ENCODE assay signal across 1 cellular context in genomic region chr2:212537311-212538155, GRCh38.
A peak's percentile ranks its signal among the peaks of the same experiment; 100 is the strongest.
TF ChIP-seq lines count a peak whose summit lies in the region.

No MANE protein-coding gene starts in this region.

TF ChIP-seq in HepG2, 621 proteins besides CTCF, POLR2A, EP300 and RAD21 (continued from another document):
- TF ChIP-seq GABPA (IDR thresholded peaks at IDR 0.05; ENCODE audit: low read depth, low read length) = no peak
- no peak for TF ChIP-seq GABPA (CRISPR knock-in tag; IDR thresholded peaks at IDR 0.05; ENCODE audit: low read depth)
- TF ChIP-seq BRD4 (CRISPR knock-in tag; IDR thresholded peaks at IDR 0.05) = no peak
- no peak for TF ChIP-seq ZNF672 (CRISPR knock-in tag; IDR thresholded peaks at IDR 0.05)
- TF ChIP-seq ZKSCAN8 (CRISPR knock-in tag; IDR thresholded peaks at IDR 0.05; ENCODE audit: borderline replicate concordance) = no peak
- peak; percentile 17; the same call in 1 of the 2 replicates for TF ChIP-seq KDM5B (CRISPR knock-in tag; IDR thresholded peaks at IDR 0.05; ENCODE audit: borderline replicate concordance)
- TF ChIP-seq ZFY (CRISPR knock-in tag; IDR thresholded peaks at IDR 0.05) = no peak
- TF ChIP-seq ZNF746 (CRISPR knock-in tag; IDR thresholded peaks at IDR 0.05) = no peak
- TF ChIP-seq ZNF777 (CRISPR knock-in tag; IDR thresholded peaks at IDR 0.05) = peak; percentile 78
- no peak for TF ChIP-seq MED1 (CRISPR knock-in tag; IDR thresholded peaks at IDR 0.05)
- no peak for TF ChIP-seq LRRFIP1 (CRISPR knock-in tag; conservative IDR thresholded peaks at IDR 0.05)
- no peak for TF ChIP-seq ATF7-NPFF (CRISPR knock-in tag; IDR thresholded peaks at IDR 0.05; ENCODE audit: low read depth)
- no peak for TF ChIP-seq NFYC (CRISPR knock-in tag; IDR thresholded peaks at IDR 0.05)
- no peak for TF ChIP-seq ZNF816 (CRISPR knock-in tag; IDR thresholded peaks at IDR 0.05; ENCODE audit: borderline replicate concordance)
- TF ChIP-seq MAZ (IDR thresholded peaks at IDR 0.05; ENCODE audit: borderline replicate concordance, low read depth, low read length) = no peak
- TF ChIP-seq MAZ (CRISPR knock-in tag; IDR thresholded peaks at IDR 0.05; ENCODE audit: low read depth) = no peak
- no peak for TF ChIP-seq SOX6 (IDR thresholded peaks at IDR 0.05)
- no peak for TF ChIP-seq SOX6 (CRISPR knock-in tag; IDR thresholded peaks at IDR 0.05)
- TF ChIP-seq ZNF337 (CRISPR knock-in tag; IDR thresholded peaks at IDR 0.05; ENCODE audit: borderline replicate concordance, low read depth) = 0 out of 2 replicates have a peak, but pooled peaks have one; percentile 38
- no peak for TF ChIP-seq NFATC3 (CRISPR knock-in tag; IDR thresholded peaks at IDR 0.05)
- no peak for TF ChIP-seq THYN1 (CRISPR knock-in tag; IDR thresholded peaks at IDR 0.05; ENCODE audit: borderline replicate concordance, low read depth)
- TF ChIP-seq PTBP1 (IDR thresholded peaks at IDR 0.05; ENCODE audit: low read depth, low read length, poor library complexity, severe bottlenecking) = no peak
- TF ChIP-seq ZNF567 (CRISPR knock-in tag; IDR thresholded peaks at IDR 0.05; ENCODE audit: borderline replicate concordance) = no peak
- no peak for TF ChIP-seq GATA4 (IDR thresholded peaks at IDR 0.05; ENCODE audit: borderline replicate concordance, low read depth)
- TF ChIP-seq ZNF546 (CRISPR knock-in tag; conservative IDR thresholded peaks at IDR 0.05) = no peak
- TF ChIP-seq ZNF800 (CRISPR knock-in tag; IDR thresholded peaks at IDR 0.05) = peak; percentile 97
- no peak for TF ChIP-seq ZNF180 (CRISPR knock-in tag; IDR thresholded peaks at IDR 0.05; ENCODE audit: borderline replicate concordance, low read depth)
- TF ChIP-seq HMGA1 (CRISPR knock-in tag; conservative IDR thresholded peaks at IDR 0.05) = no peak
- no peak for TF ChIP-seq TIGD3 (CRISPR knock-in tag; IDR thresholded peaks at IDR 0.05; ENCODE audit: borderline replicate concordance)
- TF ChIP-seq GABPB1 (CRISPR knock-in tag; IDR thresholded peaks at IDR 0.05) = peak; percentile 47; the same call in 1 of the 2 replicates
- TF ChIP-seq NFYB (CRISPR knock-in tag; IDR thresholded peaks at IDR 0.05) = no peak
- no peak for TF ChIP-seq ZNF782 (CRISPR knock-in tag; IDR thresholded peaks at IDR 0.05; ENCODE audit: borderline replicate concordance)
- no peak for TF ChIP-seq ZNF430 (CRISPR knock-in tag; IDR thresholded peaks at IDR 0.05)
- TF ChIP-seq ZNF883 (CRISPR knock-in tag; IDR thresholded peaks at IDR 0.05; ENCODE audit: not compliant biosample characterization) = peak; percentile 58
- no peak for TF ChIP-seq ZNF12 (CRISPR knock-in tag; IDR thresholded peaks at IDR 0.05)
- no peak for TF ChIP-seq ZNF292 (CRISPR knock-in tag; IDR thresholded peaks at IDR 0.05; ENCODE audit: borderline replicate concordance, low read depth)
- no peak for TF ChIP-seq ZFP90 (CRISPR knock-in tag; IDR thresholded peaks at IDR 0.05; ENCODE audit: borderline replicate concordance)
- no peak for TF ChIP-seq HIC2 (CRISPR knock-in tag; IDR thresholded peaks at IDR 0.05; ENCODE audit: low read depth)
- TF ChIP-seq RFX5 (IDR thresholded peaks at IDR 0.05; ENCODE audit: low read depth, low read length) = no peak
- peak; percentile 68; the same call in 1 of the 2 replicates for TF ChIP-seq ZNF501 (CRISPR knock-in tag; IDR thresholded peaks at IDR 0.05)
- no peak for TF ChIP-seq E2F5 (CRISPR knock-in tag; conservative IDR thresholded peaks at IDR 0.05)
- no peak for TF ChIP-seq MLXIP (CRISPR knock-in tag; IDR thresholded peaks at IDR 0.05; ENCODE audit: borderline replicate concordance)
- TF ChIP-seq PATZ1 (CRISPR knock-in tag; IDR thresholded peaks at IDR 0.05) = no peak
- TF ChIP-seq ZZZ3 (CRISPR knock-in tag; IDR thresholded peaks at IDR 0.05; ENCODE audit: borderline replicate concordance) = no peak
- TF ChIP-seq ZBTB46 (CRISPR knock-in tag; IDR thresholded peaks at IDR 0.05; ENCODE audit: borderline replicate concordance) = no peak
- no peak for TF ChIP-seq RCOR2 (CRISPR knock-in tag; IDR thresholded peaks at IDR 0.05)
- TF ChIP-seq ZNF83 (CRISPR knock-in tag; IDR thresholded peaks at IDR 0.05; ENCODE audit: borderline replicate concordance) = no peak
